In the genomic region with DNA sequence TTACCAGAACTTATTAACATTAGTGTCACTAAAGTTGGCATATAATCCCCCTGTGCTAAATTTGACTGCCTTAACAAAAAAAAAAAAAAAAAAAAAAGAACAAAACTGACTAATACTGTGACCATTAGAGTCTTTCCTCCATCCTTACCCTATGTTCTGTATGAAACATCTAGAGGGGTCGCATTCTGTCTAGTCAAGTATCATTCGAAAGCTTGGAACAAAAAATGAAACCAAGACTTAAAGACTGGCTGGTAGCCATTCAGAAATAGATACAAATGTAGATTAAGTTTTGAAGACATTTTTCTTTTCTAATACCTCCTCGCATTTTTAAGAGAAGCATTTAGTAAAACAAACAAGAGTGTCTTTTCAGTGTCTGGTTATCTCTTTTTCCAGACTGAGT, we compare ENCODE assay signal across 8 cellular contexts.
A peak's percentile ranks its signal among the peaks of the same experiment; 100 is the strongest.
DNase-seq lines count a peak whose midpoint lies in the region; ATAC-seq lines count a peak whose summit lies in the region.

No MANE protein-coding gene starts in this region.

- H3K27me3 Mint-ChIP-seq in activated CD8-positive, alpha-beta memory T cell treated with anti-CD3 and anti-CD28 coated beads, Interleukin-2, amount 10 ng/mL, durations not matched to agents 7 days and 5 days = no peaks in the 10 kb centered on the region
- H3K27me3 Mint-ChIP-seq in activated T-helper 17 cell treated with anti-CD3 and anti-CD28 coated beads, Interleukin-2, amount 50 U/mL, for 72 hours = no peaks in the 10 kb centered on the region
- no peaks in the 10 kb centered on the region for H3K27me3 Mint-ChIP-seq in stimulated activated naive CD8-positive, alpha-beta T cell treated with anti-CD3 and anti-CD28 coated beads, Interleukin-15, amount 100 ng/mL, for 72 hours

- H3K27ac Mint-ChIP-seq in activated CD8-positive, alpha-beta memory T cell treated with anti-CD3 and anti-CD28 coated beads, Interleukin-2, amount 10 ng/mL, durations not matched to agents 7 days and 5 days = peak overlapping the region; percentile 97
- peak overlapping the region; percentile 54 for H3K27ac Mint-ChIP-seq in activated T-helper 17 cell treated with anti-CD3 and anti-CD28 coated beads, Interleukin-2, amount 50 U/mL, for 72 hours
- peak overlapping the region in 1 of 2 donors; percentile 34 for H3K27ac Mint-ChIP-seq in stimulated activated naive CD8-positive, alpha-beta T cell treated with anti-CD3 and anti-CD28 coated beads, Interleukin-15, amount 100 ng/mL, for 72 hours

- no peak for DNase-seq in activated CD8-positive, alpha-beta memory T cell treated with anti-CD3 and anti-CD28 coated beads, Interleukin-2, amount 10 ng/mL, durations not matched to agents 7 days and 5 days
- DNase-seq in activated CD8-positive, alpha-beta memory T cell treated with anti-CD3 and anti-CD28 coated beads, Interleukin-2, amount 50 U/mL, for 48 hours = no peak
- DNase-seq in stimulated activated naive CD8-positive, alpha-beta T cell treated with anti-CD3 and anti-CD28 coated beads, Interleukin-15, amount 100 ng/mL, for 72 hours = no peak
- DNase-seq in NCI-H526 (lab: John Stamatoyannopoulos, UW) (no peak), NCI-H82 treated with DMSO at 0.1 percent for 48 hours (lab: John Stamatoyannopoulos, UW; ENCODE audit: unreplicated experiment) (no peak)
- DNase-seq in stimulated activated CD8-positive, alpha-beta memory T cell treated with anti-CD3 and anti-CD28 coated beads, Interleukin-4, amount 100 ng/mL, for 48 hours = no peak

- peak overlapping the region; percentile 90 for H3K4me3 Mint-ChIP-seq in activated CD8-positive, alpha-beta memory T cell treated with anti-CD3 and anti-CD28 coated beads, Interleukin-2, amount 10 ng/mL, durations not matched to agents 7 days and 5 days
- H3K4me3 Mint-ChIP-seq in activated T-helper 17 cell treated with anti-CD3 and anti-CD28 coated beads, Interleukin-2, amount 50 U/mL, for 72 hours = peak overlapping the region; percentile 75
- H3K4me3 Mint-ChIP-seq in stimulated activated naive CD8-positive, alpha-beta T cell treated with anti-CD3 and anti-CD28 coated beads, Interleukin-15, amount 100 ng/mL, for 72 hours = peak overlapping the region; percentile 46 to 56

- H3K4me1 Mint-ChIP-seq in activated CD8-positive, alpha-beta memory T cell treated with anti-CD3 and anti-CD28 coated beads, Interleukin-2, amount 10 ng/mL, durations not matched to agents 7 days and 5 days = peaks cover 53% of the 10 kb centered on the region
- H3K4me1 Mint-ChIP-seq in activated T-helper 17 cell treated with anti-CD3 and anti-CD28 coated beads, Interleukin-2, amount 50 U/mL, for 72 hours = peaks cover 29% of the 10 kb centered on the region
- peaks cover 47% of the 10 kb centered on the region for H3K4me1 Mint-ChIP-seq in stimulated activated naive CD8-positive, alpha-beta T cell treated with anti-CD3 and anti-CD28 coated beads, Interleukin-15, amount 100 ng/mL, for 72 hours

- CTCF ChIA-PET in activated CD8-positive, alpha-beta memory T cell treated with anti-CD3 and anti-CD28 coated beads, Interleukin-2, amount 10 ng/mL, durations not matched to agents 7 days and 5 days (lab: Charles Lee) = interaction anchor here (0.7 to 1.3 kb wide), 6 partner anchors 9 to 388 kb away, joined by 3 to 5 read pairs (median 3); no protein-coding TSS in a partner anchor

- H3K9me3 Mint-ChIP-seq in activated CD8-positive, alpha-beta memory T cell treated with anti-CD3 and anti-CD28 coated beads, Interleukin-2, amount 10 ng/mL, durations not matched to agents 7 days and 5 days (ENCODE audit: low read depth) = no peaks in the 10 kb centered on the region
- no peaks in the 10 kb centered on the region for H3K9me3 Mint-ChIP-seq in activated T-helper 17 cell treated with anti-CD3 and anti-CD28 coated beads, Interleukin-2, amount 50 U/mL, for 72 hours
- H3K9me3 Mint-ChIP-seq in stimulated activated naive CD8-positive, alpha-beta T cell treated with anti-CD3 and anti-CD28 coated beads, Interleukin-15, amount 100 ng/mL, for 72 hours = no peaks in the 10 kb centered on the region

- peak; percentile 44 for ATAC-seq in activated CD8-positive, alpha-beta memory T cell treated with anti-CD3 and anti-CD28 coated beads, Interleukin-2, amount 10 ng/mL, durations not matched to agents 7 days and 5 days
- ATAC-seq in HG02981 (IDR thresholded peaks at IDR 0.05; ENCODE audit: unreplicated experiment) = peak; percentile 43
- no peak for ATAC-seq in activated T-helper 17 cell treated with anti-CD3 and anti-CD28 coated beads, Interleukin-2, amount 50 U/mL, for 72 hours (replicated peaks)
- peak; percentile 64 for ATAC-seq in stimulated activated naive CD8-positive, alpha-beta T cell treated with anti-CD3 and anti-CD28 coated beads, Interleukin-15, amount 100 ng/mL, for 72 hours

- H3K36me3 Mint-ChIP-seq in activated CD8-positive, alpha-beta memory T cell treated with anti-CD3 and anti-CD28 coated beads, Interleukin-2, amount 10 ng/mL, durations not matched to agents 7 days and 5 days = peaks cover 21% of the 10 kb centered on the region
- no peaks in the 10 kb centered on the region for H3K36me3 Mint-ChIP-seq in activated T-helper 17 cell treated with anti-CD3 and anti-CD28 coated beads, Interleukin-2, amount 50 U/mL, for 72 hours (ENCODE audit: low read depth)
